ENCODE assay signal across 10 cellular contexts in genomic region chr22:41535244-41535643, GRCh38. TPM values are rescaled to one million over a fixed set of nuclear protein-coding genes. Genes with fewer than 3 reads are reported as not detected.
A peak's percentile ranks its signal among the peaks of the same experiment; 100 is the strongest.
DNase-seq lines count a peak whose midpoint lies in the region; ATAC-seq and TF ChIP-seq lines count a peak whose summit lies in the region.
"Had no signal": no experiment of that assay in that cellular context is flagged by ENCODE, and none has a peak within 500 bp of the region (broad histone marks: within the 10 kb centered on the region; RNA-seq: fewer than 3 reads in every experiment).

No MANE protein-coding gene starts in this region.

- TF ChIP-seq POLR2A in body of pancreas (IDR thresholded peaks at IDR 0.05) = no peak

- TF ChIP-seq CTCF in epithelial cell of proximal tubule (conservative IDR thresholded peaks at IDR 0.05; ENCODE audit: low read depth, low read length) = peak; percentile 49
- TF ChIP-seq CTCF in type B pancreatic cell (conservative IDR thresholded peaks at IDR 0.05) = peak; percentile 49
- peak in 1 of 7 experiments; percentile 6 for TF ChIP-seq CTCF in body of pancreas (IDR thresholded peaks at IDR 0.05)

- intact Hi-C loops in body of pancreas (cut with DNase I) = no loop called here

- H3K27ac ChIP-seq in body of pancreas = no peak overlapping the region

- peak overlapping the region; percentile 35 for H3K27ac Mint-ChIP-seq in activated T-cell treated with anti-CD3 and anti-CD28 coated beads, Interleukin-2, amount 50 U/mL, for 72 hours
- H3K27ac Mint-ChIP-seq in type B pancreatic cell = peak overlapping the region; percentile 64

- no peak for DNase-seq in activated T-cell treated with anti-CD3 and anti-CD28 coated beads, Interleukin-2, amount 50 U/mL, for 72 hours
- DNase-seq in activated T-cell treated with anti-CD3 and anti-CD28 coated beads, Interleukin-2, amount 50 U/mL, for 48 hours = no peak
- DNase-seq in OCI-M1 (lab: John Stamatoyannopoulos, UW) = peak; percentile 29
- DNase-seq in epithelial cell of proximal tubule (ENCODE audit: low read depth) = no peak
- DNase-seq in type B pancreatic cell (ENCODE audit: extremely low spot score, unreplicated experiment) = no peak
- DNase-seq in NCI-H446 treated with DMSO at 0.1 percent for 48 hours (lab: John Stamatoyannopoulos, UW) = no peak
- DNase-seq in body of pancreas = no peak
- DNase-seq in CD1c-positive myeloid dendritic cell (ENCODE audit: extremely low spot score) = no peak
- DNase-seq: NCI-H226 had no signal

- H3K4me3 Mint-ChIP-seq in activated T-cell treated with anti-CD3 and anti-CD28 coated beads, Interleukin-2, amount 50 U/mL, for 72 hours = no peak overlapping the region
- H3K4me3 Mint-ChIP-seq in type B pancreatic cell = no peak overlapping the region

- H3K4me1 Mint-ChIP-seq in activated T-cell treated with anti-CD3 and anti-CD28 coated beads, Interleukin-2, amount 50 U/mL, for 72 hours (ENCODE audit: low read depth) = no peaks in the 10 kb centered on the region
- no peaks in the 10 kb centered on the region for H3K4me1 Mint-ChIP-seq in type B pancreatic cell (ENCODE audit: unreplicated experiment)

- no peaks in the 10 kb centered on the region for H3K27me3 ChIP-seq in body of pancreas

- no peaks in the 10 kb centered on the region for H3K27me3 Mint-ChIP-seq in activated T-cell treated with anti-CD3 and anti-CD28 coated beads, Interleukin-2, amount 50 U/mL, for 72 hours (ENCODE audit: low read depth)
- no peaks in the 10 kb centered on the region for H3K27me3 Mint-ChIP-seq in type B pancreatic cell

- H3K4me3 ChIP-seq in epithelial cell of proximal tubule (ENCODE audit: low read depth, low read length) (no peak overlapping the region), body of pancreas (no peak overlapping the region)

- peaks cover 0 to 9% of the 10 kb centered on the region in 2 donors for H3K36me3 ChIP-seq in body of pancreas (replicated peaks in 1 of 2; ENCODE audit: insufficient read depth in 1 of 2, low read depth in 2 of 2)

- 81 to 90% methylated on average over 5 of the region's 5 CpGs for WGBS in body of pancreas, 2 donors

- no peak for ATAC-seq in activated T-cell treated with anti-CD3 and anti-CD28 coated beads, Interleukin-2, amount 50 U/mL, for 72 hours (replicated peaks in 1 of 2)
- ATAC-seq in body of pancreas = no peak
- ATAC-seq: esophagus mucosa had no signal

- H3K36me3 Mint-ChIP-seq in activated T-cell treated with anti-CD3 and anti-CD28 coated beads, Interleukin-2, amount 50 U/mL, for 72 hours (ENCODE audit: insufficient read depth in 2 of 2) = peaks cover 0 to 6% of the 10 kb centered on the region in 2 donors
- H3K36me3 Mint-ChIP-seq in type B pancreatic cell = peaks cover 8% of the 10 kb centered on the region

- no peaks in the 10 kb centered on the region for H3K9me3 Mint-ChIP-seq in activated T-cell treated with anti-CD3 and anti-CD28 coated beads, Interleukin-2, amount 50 U/mL, for 72 hours
- H3K9me3 Mint-ChIP-seq in type B pancreatic cell = no peaks in the 10 kb centered on the region

- no peaks in the 10 kb centered on the region for H3K9me3 ChIP-seq in body of pancreas

- H3K4me1 ChIP-seq in body of pancreas = no peaks in the 10 kb centered on the region

RNA-seq across cellular contexts. Expression of gene POLR3H, which starts 9.0 kb away (rescaled TPM):
- total RNA-seq in activated T-cell treated with anti-CD3 and anti-CD28 coated beads, Interleukin-2, amount 50 U/mL, for 72 hours = 10 to 100 TPM; 11.6 to 15.6 TPM
- total RNA-seq in epithelial cell of proximal tubule (9.5 and 17.0 TPM in 2 replicates), type B pancreatic cell (ENCODE audit: low replicate concordance) (40.1 and 46.6 TPM in 2 replicates), body of pancreas (10 to 100 TPM; 18.9 to 24.7 TPM)

RNA-seq across cellular contexts. Expression of gene CSDC2, which starts 25.6 kb away (rescaled TPM):
- not detected for total RNA-seq in activated T-cell treated with anti-CD3 and anti-CD28 coated beads, Interleukin-2, amount 50 U/mL, for 72 hours
- total RNA-seq in epithelial cell of proximal tubule (3.6 and 4.3 TPM in 2 replicates), type B pancreatic cell (ENCODE audit: low replicate concordance) (0.12 and 1.8 TPM in 2 replicates), body of pancreas (10 to 100 TPM; 30.0 to 42.8 TPM)

RNA-seq across cellular contexts. Expression of gene PMM1, which starts 54.4 kb away (rescaled TPM):
- total RNA-seq in activated T-cell treated with anti-CD3 and anti-CD28 coated beads, Interleukin-2, amount 50 U/mL, for 72 hours = 10 to 100 TPM; 84.3 to 86.2 TPM
- 34.1 and 61.2 TPM in 2 replicates for total RNA-seq in epithelial cell of proximal tubule
- 33.5 and 35.5 TPM in 2 replicates for total RNA-seq in type B pancreatic cell (ENCODE audit: low replicate concordance)
- 10 to 100 TPM; 49.3 to 54.1 TPM for total RNA-seq in body of pancreas
